In genomic region chr4:139596680-139597279, GRCh38 we compare ENCODE assay signal across 1 cellular context.
TF ChIP-seq lines count a peak whose summit lies in the region.

No MANE protein-coding gene starts in this region.

TF ChIP-seq in SK-N-SH, 30 proteins besides CTCF, POLR2A, EP300 and RAD21 (continued from another document):
- no peak for TF ChIP-seq REST (IDR thresholded peaks at IDR 0.05; ENCODE audit: low read depth, low read length)
- TF ChIP-seq CHD2 (IDR thresholded peaks at IDR 0.05; ENCODE audit: low read length, partially characterized antibody): no peak
- no peak for TF ChIP-seq YY1 (IDR thresholded peaks at IDR 0.05; ENCODE audit: low read depth)
- TF ChIP-seq GATA2 (CRISPR knock-in tag; IDR thresholded peaks at IDR 0.05): no peak
- TF ChIP-seq RFX5 (IDR thresholded peaks at IDR 0.05; ENCODE audit: low read length): no peak
- no peak for TF ChIP-seq SIN3A (IDR thresholded peaks at IDR 0.05; ENCODE audit: borderline replicate concordance, low read depth, low read length)
- TF ChIP-seq USF1 (IDR thresholded peaks at IDR 0.05; ENCODE audit: borderline replicate concordance, low read depth): no peak
- TF ChIP-seq ELF1 (IDR thresholded peaks at IDR 0.05): no peak
- no peak for TF ChIP-seq RCOR1 (IDR thresholded peaks at IDR 0.05; ENCODE audit: low read length)
- TF ChIP-seq IRF3 (IDR thresholded peaks at IDR 0.05; ENCODE audit: low read depth, low read length): no peak
- no peak for TF ChIP-seq PBX3 (IDR thresholded peaks at IDR 0.05)
- no peak for TF ChIP-seq GABPA (IDR thresholded peaks at IDR 0.05; ENCODE audit: low read depth)
- no peak for TF ChIP-seq MXI1 (IDR thresholded peaks at IDR 0.05; ENCODE audit: low read depth, low read length)
- no peak for TF ChIP-seq USF2 (IDR thresholded peaks at IDR 0.05; ENCODE audit: borderline replicate concordance, low read depth, low read length)
- no peak for TF ChIP-seq TAF1 (IDR thresholded peaks at IDR 0.05; ENCODE audit: borderline replicate concordance, low read depth, low read length)
TF ChIP-seq in SK-N-SH: peak in this region for 0.
